ENCODE assay signal across 10 cellular contexts in the genomic region with DNA sequence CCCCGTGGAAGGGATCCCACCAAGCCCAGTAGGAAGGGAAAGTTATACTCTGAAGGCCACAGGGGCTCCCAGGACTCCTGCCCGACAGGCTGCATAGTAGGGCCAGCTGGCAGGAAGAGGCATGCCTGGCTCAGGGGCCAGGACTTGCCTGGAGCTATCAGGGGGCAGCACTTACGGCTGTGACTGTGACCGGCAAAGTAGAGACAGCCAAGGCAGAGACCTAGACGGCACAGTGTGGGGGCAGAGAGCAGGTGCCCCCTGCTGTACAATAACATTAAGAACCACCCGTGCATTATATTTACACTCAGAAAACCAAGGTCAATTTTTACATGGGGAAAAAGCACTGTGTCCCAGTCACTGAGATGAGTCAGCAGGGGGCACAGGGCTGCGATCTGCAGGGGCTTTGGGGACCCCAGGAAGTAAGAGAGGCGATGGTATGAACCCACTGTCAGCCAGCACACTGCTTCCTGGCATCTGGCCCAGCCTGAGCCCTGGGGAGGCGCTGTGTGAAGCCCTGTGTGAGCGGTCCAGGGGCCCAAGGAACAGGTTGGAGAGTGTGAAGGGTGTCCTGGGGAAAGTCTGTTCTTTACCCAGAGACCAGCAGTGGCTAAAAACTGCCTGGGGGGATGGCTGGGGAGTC. TPM values are rescaled to one million over a fixed set of nuclear protein-coding genes. Genes with fewer than 3 reads are reported as not detected.
DNase-seq lines count a peak whose midpoint lies in the region; ATAC-seq lines count a peak whose summit lies in the region.
"Had no signal": no experiment of that assay in that cellular context is flagged by ENCODE, and none has a peak within 500 bp of the region (broad histone marks: within the 10 kb centered on the region; RNA-seq: fewer than 3 reads in every experiment).

No MANE protein-coding gene starts in this region.

- peaks cover 30 to 87% (median 60%) of the 10 kb centered on the region in 4 donors for H3K4me1 Mint-ChIP-seq in CD4-positive, CD25-positive, alpha-beta regulatory T cell
- H3K4me1 Mint-ChIP-seq in activated T-cell treated with anti-CD3 and anti-CD28 coated beads, Interleukin-2, amount 50 U/mL, for 24 hours (ENCODE audit: low read depth) = peaks cover 84% of the 10 kb centered on the region
- H3K4me1 Mint-ChIP-seq in immature natural killer cell = peaks cover 28 to 38% of the 10 kb centered on the region in 2 donors

- in situ Hi-C loops in GM23248 (cut with MboI) = no loop called here
- in situ Hi-C loops in HAP-1 (cut with MboI; ENCODE audit: low sequenced_read_pairs) = no loop called here

- peak; percentile 52 to 70 for ATAC-seq in CD4-positive, CD25-positive, alpha-beta regulatory T cell (ENCODE audit: low read depth in 2 of 2)
- ATAC-seq in GM18870 (IDR thresholded peaks at IDR 0.05; ENCODE audit: unreplicated experiment) (no peak), HG02763 (IDR thresholded peaks at IDR 0.05; ENCODE audit: unreplicated experiment) (no peak)

- no peaks in the 10 kb centered on the region for H3K27me3 ChIP-seq in CD4-positive, CD25-positive, alpha-beta regulatory T cell (ENCODE audit: control insufficient read depth, insufficient read depth, low read length)
- H3K27me3 ChIP-seq in GM23248 (replicated peaks; ENCODE audit: insufficient read depth) = no peaks in the 10 kb centered on the region
- H3K27me3 ChIP-seq in HAP-1 (ENCODE audit: low read depth) = no peaks in the 10 kb centered on the region
- H3K27me3 ChIP-seq: dorsolateral prefrontal cortex, SJSA1 had no signal

- peaks cover 3% of the 10 kb centered on the region for H3K36me3 ChIP-seq in CD4-positive, CD25-positive, alpha-beta regulatory T cell (ENCODE audit: control insufficient read depth, insufficient read depth, low read length)
- H3K36me3 ChIP-seq in GM23248 (ENCODE audit: low read depth) = no peaks in the 10 kb centered on the region
- no peaks in the 10 kb centered on the region for H3K36me3 ChIP-seq in HAP-1 (replicated peaks)

- no peak overlapping the region for H2AFZ ChIP-seq in GM23248

- H3K4me2 ChIP-seq in GM23248 (ENCODE audit: unreplicated experiment) = no peak overlapping the region

- no peaks in the 10 kb centered on the region for H3K9me2 ChIP-seq in GM23248 (ENCODE audit: insufficient read depth)

- H3F3A ChIP-seq in GM23248 (ENCODE audit: insufficient read depth) = no peaks in the 10 kb centered on the region

- 42 to 48% methylated on average over 10 of the region's 10 CpGs for WGBS in GM23248 (ENCODE audit: low coverage in 1 of 2, low lambda C conversion rate in 2 of 2, missing lambda C conversion rate in 2 of 2), 2 experiments

- H3K9me3 Mint-ChIP-seq in CD4-positive, CD25-positive, alpha-beta regulatory T cell = no peaks in the 10 kb centered on the region
- no peaks in the 10 kb centered on the region for H3K9me3 Mint-ChIP-seq in activated T-cell treated with anti-CD3 and anti-CD28 coated beads, Interleukin-2, amount 50 U/mL, for 24 hours
- H3K9me3 Mint-ChIP-seq in immature natural killer cell = no peaks in the 10 kb centered on the region

- peak overlapping the region; percentile 81 for H3K27ac ChIP-seq in CD4-positive, CD25-positive, alpha-beta regulatory T cell (ENCODE audit: insufficient read depth, low read length, poor library complexity, severe bottlenecking)
- H3K27ac ChIP-seq in GM23248 = no peak overlapping the region
- H3K27ac ChIP-seq: SJSA1 had no signal

- no peaks in the 10 kb centered on the region for H3K27me3 Mint-ChIP-seq in CD4-positive, CD25-positive, alpha-beta regulatory T cell
- H3K27me3 Mint-ChIP-seq in activated T-cell treated with anti-CD3 and anti-CD28 coated beads, Interleukin-2, amount 50 U/mL, for 24 hours = no peaks in the 10 kb centered on the region
- H3K27me3 Mint-ChIP-seq in immature natural killer cell (ENCODE audit: low read depth in 3 of 3) = peaks cover 0 to 2% (median 0%) of the 10 kb centered on the region in 3 donors

- peak; percentile 33 to 46 (median 34) for DNase-seq in CD4-positive, CD25-positive, alpha-beta regulatory T cell
- DNase-seq in GM23248 (peak; percentile 34), immature natural killer cell (peak in 1 of 3 donors; percentile 21), HAP-1 (ENCODE audit: low spot score in 2 of 2) (no peak), SHP77 (lab: John Stamatoyannopoulos, UW) (no peak)
- peak; percentile 60 for DNase-seq in activated T-cell treated with anti-CD3 and anti-CD28 coated beads, Interleukin-2, amount 50 U/mL, for 24 hours

- H3K9me3 ChIP-seq in CD4-positive, CD25-positive, alpha-beta regulatory T cell (ENCODE audit: control insufficient read depth in 2 of 2, low read length in 2 of 2) = no peaks in the 10 kb centered on the region
- H3K9me3 ChIP-seq in GM23248 (ENCODE audit: low read depth) (no peaks in the 10 kb centered on the region), HAP-1 (no peaks in the 10 kb centered on the region)
- H3K9me3 ChIP-seq: SJSA1 had no signal

- no peak overlapping the region for H3K9ac ChIP-seq in GM23248

- peaks cover 66% of the 10 kb centered on the region for H3K4me1 ChIP-seq in CD4-positive, CD25-positive, alpha-beta regulatory T cell (ENCODE audit: control insufficient read depth, insufficient read depth, low read length, poor library complexity, severe bottlenecking)
- no peaks in the 10 kb centered on the region for H3K4me1 ChIP-seq in GM23248 (ENCODE audit: insufficient read depth)
- H3K4me1 ChIP-seq in HAP-1 = no peaks in the 10 kb centered on the region
- H3K4me1 ChIP-seq: SJSA1 had no signal

- peak overlapping the region; percentile 43 for H3K4me3 ChIP-seq in CD4-positive, CD25-positive, alpha-beta regulatory T cell (ENCODE audit: low read depth, low read length)
- H3K4me3 ChIP-seq in GM23248 (no peak overlapping the region), HAP-1 (no peak overlapping the region)
- H3K4me3 ChIP-seq: dorsolateral prefrontal cortex, SJSA1 had no signal

- H3K27ac Mint-ChIP-seq in CD4-positive, CD25-positive, alpha-beta regulatory T cell = peak overlapping the region; percentile 98 to 100 (median 99)
- peak overlapping the region; percentile 93 for H3K27ac Mint-ChIP-seq in activated T-cell treated with anti-CD3 and anti-CD28 coated beads, Interleukin-2, amount 50 U/mL, for 24 hours
- H3K27ac Mint-ChIP-seq in immature natural killer cell = peak overlapping the region; percentile 53 to 81 (median 76)

- peak overlapping the region; percentile 63 to 95 (median 82) for H3K4me3 Mint-ChIP-seq in CD4-positive, CD25-positive, alpha-beta regulatory T cell
- peak overlapping the region; percentile 28 for H3K4me3 Mint-ChIP-seq in activated T-cell treated with anti-CD3 and anti-CD28 coated beads, Interleukin-2, amount 50 U/mL, for 24 hours
- H3K4me3 Mint-ChIP-seq in immature natural killer cell = no peak overlapping the region

- H3K79me2 ChIP-seq in GM23248 (ENCODE audit: insufficient read depth) = no peaks in the 10 kb centered on the region

- H3K36me3 Mint-ChIP-seq in CD4-positive, CD25-positive, alpha-beta regulatory T cell = peaks cover 12% of the 10 kb centered on the region
- H3K36me3 Mint-ChIP-seq in activated T-cell treated with anti-CD3 and anti-CD28 coated beads, Interleukin-2, amount 50 U/mL, for 24 hours (ENCODE audit: low read depth) = peaks cover 37% of the 10 kb centered on the region
- no peaks in the 10 kb centered on the region for H3K36me3 Mint-ChIP-seq in immature natural killer cell

- no peaks in the 10 kb centered on the region for H4K20me1 ChIP-seq in GM23248 (ENCODE audit: insufficient read depth)

RNA-seq across cellular contexts. Expression of a gene that starts 9.9 kb away (rescaled TPM):
- 43.6 TPM for total RNA-seq in CD4-positive, CD25-positive, alpha-beta regulatory T cell
- 100 to 1,000 TPM; 172 to 274 (median 229) TPM for polyA plus RNA-seq in CD4-positive, CD25-positive, alpha-beta regulatory T cell
- 35.8 and 41.2 TPM in 2 replicates for total RNA-seq in GM23248 (2014; rRNA removed; shearing (Covaris generic))
- polyA plus RNA-seq in GM23248 (2016; fragmentation: Nextera tagmentation; extraction: Ambion mirVana) (48.1 and 51.0 TPM in 2 replicates), immature natural killer cell (100 to 1,000 TPM in 1 of 3 donors, 10 to 100 TPM in 2; 78.7 to 115 (median 79.3) TPM)

RNA-seq across cellular contexts. Expression of a gene that starts 56.8 kb away (rescaled TPM):
- total RNA-seq in CD4-positive, CD25-positive, alpha-beta regulatory T cell = 91.2 TPM
- polyA plus RNA-seq in CD4-positive, CD25-positive, alpha-beta regulatory T cell = 10 to 100 TPM; 27.8 to 31.2 (median 29.1) TPM
- total RNA-seq in GM23248 (2014; rRNA removed; shearing (Covaris generic)) = 37.7 and 46.3 TPM in 2 replicates
- polyA plus RNA-seq in GM23248 (2016; fragmentation: Nextera tagmentation; extraction: Ambion mirVana) (15.2 and 16.1 TPM in 2 replicates), immature natural killer cell (10 to 100 TPM; 15.8 to 29.6 (median 24.0) TPM)

Comparison
In these comparisons a context has a peak if more than half of its experiments do, and no peak if none do; other contexts are left out.
1. ATAC-seq: peak in CD4-positive, CD25-positive, alpha-beta regulatory T cell (2 of 2); none in GM18870 (single experiment) and HG02763 (single experiment).
2. DNase-seq: peak in CD4-positive, CD25-positive, alpha-beta regulatory T cell (3 of 3), GM23248 (single experiment) and activated T-cell treated with anti-CD3 and anti-CD28 coated beads, Interleukin-2, amount 50 U/mL, for 24 hours (single experiment); none in HAP-1 (0 of 2) and SHP77 (0 of 2).
3. H3K4me3 Mint-ChIP-seq: peak in CD4-positive, CD25-positive, alpha-beta regulatory T cell (4 of 4) and activated T-cell treated with anti-CD3 and anti-CD28 coated beads, Interleukin-2, amount 50 U/mL, for 24 hours (single experiment); none in immature natural killer cell (0 of 5).
4. Peak in every context shown above with its lines, with median percentiles within 50 percentile points of each other: H3K27ac Mint-ChIP-seq.